In genomic region chr12:92122941-92123779, GRCh38 we compare ENCODE assay signal across 21 cellular contexts. TPM values are rescaled to one million over a fixed set of nuclear protein-coding genes. Genes with fewer than 3 reads are reported as not detected.
DNase-seq lines count a peak whose midpoint lies in the region; ATAC-seq and TF ChIP-seq lines count a peak whose summit lies in the region.
"Had no signal": no experiment of that assay in that cellular context is flagged by ENCODE, and none has a peak within 500 bp of the region (broad histone marks: within the 10 kb centered on the region; RNA-seq: fewer than 3 reads in every experiment).

No MANE protein-coding gene starts in this region.

- H3K27ac ChIP-seq in breast epithelium (no peak overlapping the region), Panc1 (ENCODE audit: low read length) (peak overlapping the region; percentile 34; the same call in 1 of the 2 replicates), thymus (ENCODE audit: low read depth) (peak overlapping the region; percentile 42)
- H3K27ac ChIP-seq: ascending aorta, RWPE1, thyroid gland had no signal

- no TSS peak for BruUV-seq in MCF 10A (replicated peaks; lab: Mats Ljungman, UMichigan)
- BruUV-seq in Panc1 (replicated peaks; lab: Mats Ljungman, UMichigan): no TSS peak

- H3K9me3 ChIP-seq in breast epithelium (peaks cover 0 to 22% of the 10 kb centered on the region in 2 donors), Panc1 (ENCODE audit: control insufficient read depth, insufficient read depth, low read depth, low read length) (peaks cover 15% of the 10 kb centered on the region), thymus (ENCODE audit: control insufficient read depth) (no peaks in the 10 kb centered on the region)
- H3K9me3 ChIP-seq: thyroid gland had no signal

- ATAC-seq in Panc1 (no peak), HG02884 (IDR thresholded peaks at IDR 0.05; ENCODE audit: unreplicated experiment) (no peak)
- ATAC-seq: left colon, SK-N-SH treated with all-trans-retinoic acid at 6 μM for 48 hours had no signal

- in situ Hi-C loops in Panc1 (cut with HindIII; ENCODE audit: low pct_unique_long_range_greater_than_20kb, low sequenced_read_pairs): no loop called here

- TF ChIP-seq POLR2A in breast epithelium (IDR thresholded peaks at IDR 0.05): no peak

- H3K4me1 Mint-ChIP-seq in MCF 10A (ENCODE audit: insufficient read depth, unreplicated experiment): peaks cover 22% of the 10 kb centered on the region
- peaks cover 42% of the 10 kb centered on the region for H3K4me1 Mint-ChIP-seq in dendritic cell treated with granulocyte-macrophage colony-stimulating factor and Interleukin-4, amounts not matched to agents 40 ng/mL and 50 ng/mL, for 4 days (ENCODE audit: low read depth)
- H3K4me1 Mint-ChIP-seq: nephron progenitor cell had no signal

- CTCF ChIA-PET in MCF 10A (lab: Yijun Ruan, JAX) (interaction anchor here (0.6 to 1.1 kb wide), 3 partner anchors 289 to 741 kb away, joined by 3 to 4 read pairs (median 3); no protein-coding TSS in a partner anchor), Panc1 (lab: Charles Lee) (no interaction called here)

- H3K4me3 ChIP-seq in breast epithelium (no peak overlapping the region), Panc1 (ENCODE audit: low read depth in 2 of 2, low read length in 2 of 2) (no peak overlapping the region), thymus (ENCODE audit: low read length) (no peak overlapping the region)
- H3K4me3 ChIP-seq: ascending aorta, thyroid gland had no signal

- peaks cover 11% of the 10 kb centered on the region for H3K9me3 Mint-ChIP-seq in MCF 10A (ENCODE audit: unreplicated experiment)
- peaks cover 21% of the 10 kb centered on the region for H3K9me3 Mint-ChIP-seq in dendritic cell treated with granulocyte-macrophage colony-stimulating factor and Interleukin-4, amounts not matched to agents 40 ng/mL and 50 ng/mL, for 4 days

- TF ChIP-seq CTCF in MCF 10A (IDR thresholded peaks at IDR 0.05; ENCODE audit: unreplicated experiment): no peak
- TF ChIP-seq CTCF in breast epithelium (IDR thresholded peaks at IDR 0.05): no peak
- TF ChIP-seq CTCF in Panc1 (IDR thresholded peaks at IDR 0.05): no peak

- POLR2A ChIA-PET in MCF 10A (lab: Yijun Ruan, JAX): interaction anchor here (0.6 to 2.5 kb wide), 14 partner anchors 8 to 545 kb away, joined by 3 to 10 read pairs (median 4); no protein-coding TSS in a partner anchor
- POLR2A ChIA-PET in Panc1 (lab: Charles Lee): no interaction called here

- H3K27me3 ChIP-seq in breast epithelium (no peaks in the 10 kb centered on the region), Panc1 (ENCODE audit: control insufficient read depth, insufficient read depth, low read length) (no peaks in the 10 kb centered on the region), thymus (ENCODE audit: control insufficient read depth, insufficient read depth) (no peaks in the 10 kb centered on the region)
- H3K27me3 ChIP-seq: ascending aorta, thyroid gland had no signal

- H3K27ac Mint-ChIP-seq in MCF 10A (ENCODE audit: low read depth, unreplicated experiment): peak overlapping the region; percentile 37
- peak overlapping the region; percentile 83 for H3K27ac Mint-ChIP-seq in dendritic cell treated with granulocyte-macrophage colony-stimulating factor and Interleukin-4, amounts not matched to agents 40 ng/mL and 50 ng/mL, for 4 days
- H3K27ac Mint-ChIP-seq: nephron progenitor cell had no signal

- 85% methylated on average over 4 of the region's 4 CpGs for WGBS in thymus

- peaks cover 7% of the 10 kb centered on the region for H3K36me3 Mint-ChIP-seq in MCF 10A (ENCODE audit: insufficient read depth, unreplicated experiment)
- peaks cover 17% of the 10 kb centered on the region for H3K36me3 Mint-ChIP-seq in dendritic cell treated with granulocyte-macrophage colony-stimulating factor and Interleukin-4, amounts not matched to agents 40 ng/mL and 50 ng/mL, for 4 days (ENCODE audit: low read depth)

- H3K36me3 ChIP-seq in breast epithelium: no peaks in the 10 kb centered on the region
- H3K36me3 ChIP-seq in Panc1 (ENCODE audit: control insufficient read depth, insufficient read depth, low read length): no peaks in the 10 kb centered on the region
- peaks cover 5% of the 10 kb centered on the region for H3K36me3 ChIP-seq in thymus (ENCODE audit: control insufficient read depth, insufficient read depth)
- H3K36me3 ChIP-seq: ascending aorta, thyroid gland had no signal

- H3K4me1 ChIP-seq in breast epithelium: no peaks in the 10 kb centered on the region
- no peaks in the 10 kb centered on the region for H3K4me1 ChIP-seq in Panc1 (ENCODE audit: control insufficient read depth, insufficient read depth, low read length)
- peaks cover 7% of the 10 kb centered on the region for H3K4me1 ChIP-seq in thymus (ENCODE audit: control insufficient read depth, insufficient read depth, low read length)
- H3K4me1 ChIP-seq: ascending aorta, thyroid gland had no signal

- DNase-seq in MCF 10A (ENCODE audit: unreplicated experiment): no peak
- no peak for DNase-seq in breast epithelium (ENCODE audit: low spot score in 2 of 2)
- DNase-seq in Panc1 (ENCODE audit: low read depth, low spot score): no peak
- DNase-seq in ecto neural progenitor cell (ENCODE audit: low spot score): no peak
- DNase-seq in HuH-7 (ENCODE audit: low spot score): no peak
- DNase-seq: activated CD8-positive, alpha-beta memory T cell treated with anti-CD3 and anti-CD28 coated beads, Interleukin-2, amount 50 U/mL, for 48 hours; activated effector memory CD4-positive, alpha-beta T cell treated with anti-CD3 and anti-CD28 coated beads, Interleukin-2, amount 50 U/mL, for 16 hours; CD8-positive, alpha-beta memory T cell; DMS79 treated with DMSO at 0.1 percent for 48 hours; H7; left colon; NCI-H510A treated with DMSO at 0.1 percent for 48 hours; nephron progenitor cell; thyroid gland had no signal

- no peaks in the 10 kb centered on the region for H3K27me3 Mint-ChIP-seq in MCF 10A (ENCODE audit: insufficient read depth, unreplicated experiment)
- no peaks in the 10 kb centered on the region for H3K27me3 Mint-ChIP-seq in dendritic cell treated with granulocyte-macrophage colony-stimulating factor and Interleukin-4, amounts not matched to agents 40 ng/mL and 50 ng/mL, for 4 days
- H3K27me3 Mint-ChIP-seq: stimulated activated memory B cell treated with anti-CD40 and anti-IgM and Interleukin-4, amounts not matched to agents 10 μg/mL and 1 μg/mL and 100 μg/mL, for 72 hours had no signal

- intact Hi-C loops in MCF 10A (cut with micrococcal nuclease) (no loop called here), breast epithelium (cut with DNase I; ENCODE audit: low total_unique reads) (no loop called here), Panc1 (cut with micrococcal nuclease; ENCODE audit: unreplicated experiment) (no loop called here)
- intact Hi-C loops in dendritic cell treated with granulocyte-macrophage colony-stimulating factor and Interleukin-4, amounts not matched to agents 40 ng/mL and 50 ng/mL, for 4 days (cut with micrococcal nuclease): no loop called here

- no peak overlapping the region for H3K4me3 Mint-ChIP-seq in MCF 10A (ENCODE audit: unreplicated experiment)
- no peak overlapping the region for H3K4me3 Mint-ChIP-seq in dendritic cell treated with granulocyte-macrophage colony-stimulating factor and Interleukin-4, amounts not matched to agents 40 ng/mL and 50 ng/mL, for 4 days
- H3K4me3 Mint-ChIP-seq: nephron progenitor cell; stimulated activated memory B cell treated with anti-CD40 and anti-IgM and Interleukin-4, amounts not matched to agents 10 μg/mL and 1 μg/mL and 100 μg/mL, for 72 hours had no signal

RNA-seq across cellular contexts. Expression of gene BTG1, which starts 22.5 kb away (rescaled TPM):
- total RNA-seq in MCF 10A (2022) (128 and 129 TPM in 2 replicates), breast epithelium (100 to 1,000 TPM in 1 of 3 donors, 10 to 100 TPM in 2; 83.9 to 106 (median 96.3) TPM), Panc1 (2021; ENCODE audit: unreplicated experiment) (50.0 TPM)
- polyA plus RNA-seq in Panc1 (2012; ENCODE audit: insufficient read length): 46.9 TPM
- 313 TPM for polyA plus RNA-seq in thymus

Comparison
In these comparisons a context has a peak if more than half of its experiments do, and no peak if none do; other contexts are left out.
1. H3K27ac ChIP-seq: peak in Panc1 (single experiment) and thymus (single experiment); none in breast epithelium (0 of 2).